ENCODE assay signal across 20 cellular contexts in genomic region chr4:186536285-186536684, GRCh38. TPM values are rescaled to one million over a fixed set of nuclear protein-coding genes. Genes with fewer than 3 reads are reported as not detected.
"Had no signal": no experiment of that assay in that cellular context is flagged by ENCODE, and none has a peak within 500 bp of the region (broad histone marks: within the 10 kb centered on the region; RNA-seq: fewer than 3 reads in every experiment).

No MANE protein-coding gene starts in this region.

- DNase-seq: activated CD4-positive, alpha-beta T cell treated with anti-CD3 and anti-CD28 coated beads, Interleukin-2, amount 50 U/mL, for 4 hours; activated naive CD4-positive, alpha-beta T cell; activated naive CD8-positive, alpha-beta T cell treated with anti-CD3 and anti-CD28 coated beads, Interleukin-2, amount 10 ng/mL, durations not matched to agents 7 days and 5 days; amygdala; dermis blood vessel endothelial cell; effector memory CD4-positive, alpha-beta T cell; esophagus squamous epithelium; heart right ventricle; mesenchymal stem cell; naive thymus-derived CD8-positive, alpha-beta T cell; pancreas; stimulated activated naive B cell treated with anti-CD40 and anti-IgM and Interleukin-4, amounts not matched to agents 10 μg/mL and 1 μg/mL and 100 μg/mL, for 72 hours; upper lobe of right lung had no signal

- H3K4me1 Mint-ChIP-seq: activated naive CD8-positive, alpha-beta T cell treated with anti-CD3 and anti-CD28 coated beads, Interleukin-2, amount 10 ng/mL, durations not matched to agents 7 days and 5 days; naive thymus-derived CD8-positive, alpha-beta T cell; stimulated activated naive B cell treated with anti-CD40 and anti-IgM and Interleukin-4, amounts not matched to agents 10 μg/mL and 1 μg/mL and 100 μg/mL, for 72 hours had no signal

- H3K27ac Mint-ChIP-seq: activated naive CD8-positive, alpha-beta T cell treated with anti-CD3 and anti-CD28 coated beads, Interleukin-2, amount 10 ng/mL, durations not matched to agents 7 days and 5 days; activated T-helper 1 cell treated with anti-CD3 and anti-CD28 coated beads, Interleukin-12 subunit alpha, Interleukin-12 subunit beta, Interleukin-2, Interleukin-4 antibody, amounts not matched to agents 30 ng/mL and 10 ng/mL and 1 ng/mL, durations not matched to agents 14 hours and 24 hours and 36 hours; naive thymus-derived CD8-positive, alpha-beta T cell had no signal

- ATAC-seq: heart right ventricle; naive thymus-derived CD8-positive, alpha-beta T cell; pancreas; stimulated activated naive B cell treated with anti-CD40 and anti-IgM and Interleukin-4, amounts not matched to agents 10 μg/mL and 1 μg/mL and 100 μg/mL, for 72 hours; upper lobe of right lung had no signal

- H3K27ac ChIP-seq: cardiac muscle cell, esophagus squamous epithelium, heart right ventricle, neutrophil, pancreas, thoracic aorta, upper lobe of right lung, VCaP had no signal

- H3K4me3 Mint-ChIP-seq: activated naive CD8-positive, alpha-beta T cell treated with anti-CD3 and anti-CD28 coated beads, Interleukin-2, amount 10 ng/mL, durations not matched to agents 7 days and 5 days; activated T-helper 1 cell treated with anti-CD3 and anti-CD28 coated beads, Interleukin-12 subunit alpha, Interleukin-12 subunit beta, Interleukin-2, Interleukin-4 antibody, amounts not matched to agents 30 ng/mL and 10 ng/mL and 1 ng/mL, durations not matched to agents 14 hours and 24 hours and 36 hours; naive thymus-derived CD8-positive, alpha-beta T cell; stimulated activated naive B cell treated with anti-CD40 and anti-IgM and Interleukin-4, amounts not matched to agents 10 μg/mL and 1 μg/mL and 100 μg/mL, for 72 hours had no signal

- H3K4me3 ChIP-seq: cardiac muscle cell, esophagus squamous epithelium, heart right ventricle, pancreas, thoracic aorta, upper lobe of right lung had no signal

- H3K36me3 Mint-ChIP-seq: activated naive CD8-positive, alpha-beta T cell treated with anti-CD3 and anti-CD28 coated beads, Interleukin-2, amount 10 ng/mL, durations not matched to agents 7 days and 5 days; naive thymus-derived CD8-positive, alpha-beta T cell; stimulated activated naive B cell treated with anti-CD40 and anti-IgM and Interleukin-4, amounts not matched to agents 10 μg/mL and 1 μg/mL and 100 μg/mL, for 72 hours had no signal

- H3K36me3 ChIP-seq: cardiac muscle cell, esophagus squamous epithelium, heart right ventricle, neutrophil, pancreas, thoracic aorta, upper lobe of right lung had no signal

- H3K4me1 ChIP-seq: esophagus squamous epithelium, heart right ventricle, pancreas, upper lobe of right lung had no signal

- H3K27me3 Mint-ChIP-seq: activated naive CD8-positive, alpha-beta T cell treated with anti-CD3 and anti-CD28 coated beads, Interleukin-2, amount 10 ng/mL, durations not matched to agents 7 days and 5 days; naive thymus-derived CD8-positive, alpha-beta T cell; stimulated activated naive B cell treated with anti-CD40 and anti-IgM and Interleukin-4, amounts not matched to agents 10 μg/mL and 1 μg/mL and 100 μg/mL, for 72 hours had no signal

- H3K27me3 ChIP-seq: cardiac muscle cell, esophagus squamous epithelium, neutrophil, pancreas, upper lobe of right lung had no signal

- H3K9me3 ChIP-seq: esophagus squamous epithelium, neutrophil, pancreas, thoracic aorta, upper lobe of right lung had no signal

RNA-seq across cellular contexts. Expression of gene MTNR1A, which starts 19.1 kb away (rescaled TPM):
- total RNA-seq: activated naive CD8-positive, alpha-beta T cell treated with anti-CD3 and anti-CD28 coated beads, Interleukin-2, amount 10 ng/mL, durations not matched to agents 7 days and 5 days; activated T-helper 1 cell treated with anti-CD3 and anti-CD28 coated beads, Interleukin-12 subunit alpha, Interleukin-12 subunit beta, Interleukin-2, Interleukin-4 antibody, amounts not matched to agents 30 ng/mL and 10 ng/mL and 1 ng/mL, durations not matched to agents 14 hours and 24 hours and 36 hours; chondrocyte; dermis blood vessel endothelial cell; esophagus squamous epithelium; heart right ventricle; lower leg skin; naive thymus-derived CD8-positive, alpha-beta T cell; thoracic aorta; upper lobe of right lung had no signal
- polyA plus RNA-seq: heart right ventricle; naive thymus-derived CD8-positive, alpha-beta T cell had no signal
